In genomic region chr18:52334896-52335295, GRCh38 we compare ENCODE assay signal across 34 cellular contexts. TPM values are rescaled to one million over a fixed set of nuclear protein-coding genes. Genes with fewer than 3 reads are reported as not detected.
DNase-seq lines count a peak whose midpoint lies in the region; ATAC-seq, FAIRE-seq and TF ChIP-seq lines count a peak whose summit lies in the region.
"Had no signal": no experiment of that assay in that cellular context is flagged by ENCODE, and none has a peak within 500 bp of the region (broad histone marks: within the 10 kb centered on the region; RNA-seq: fewer than 3 reads in every experiment).

No MANE protein-coding gene starts in this region.

- H3K9me3 ChIP-seq in AG04450 (ENCODE audit: control insufficient read depth, insufficient read depth, low read length): peaks cover 2% of the 10 kb centered on the region; the same call in 1 of the 2 replicates
- H3K9me3 ChIP-seq: A549, sigmoid colon, SJSA1, uterus had no signal

- H3K4me1 Mint-ChIP-seq in glutamatergic neuron (ENCODE audit: low read depth, unreplicated experiment): no peaks in the 10 kb centered on the region
- H3K4me1 Mint-ChIP-seq: activated naive CD4-positive, alpha-beta T cell treated with anti-CD3 and anti-CD28 coated beads, Interleukin-2, amount 10 ng/mL, durations not matched to agents 7 days and 5 days; memory B cell had no signal

- DNase-seq in AG04450 (ENCODE audit: low read depth, low spot score) (peak; percentile 37), M059J (ENCODE audit: low read depth) (peak; percentile 11), bronchial epithelial cell (ENCODE audit: low read depth) (peak; percentile 58), kidney tubule cell (ENCODE audit: low spot score) (peak; percentile 61), G401 (ENCODE audit: low spot score) (no peak), glutamatergic neuron (no peak)
- no peak for DNase-seq in central memory CD4-positive, alpha-beta T cell
- DNase-seq: activated CD4-positive, alpha-beta T cell treated with anti-CD3 and anti-CD28 coated beads, Interleukin-2, amount 50 U/mL, for 4 hours; activated naive CD4-positive, alpha-beta T cell treated with anti-CD3 and anti-CD28 coated beads, Interleukin-2, amount 10 ng/mL, durations not matched to agents 7 days and 5 days; amygdala; DMS79; dorsolateral prefrontal cortex; foreskin melanocyte; GF-D8; left colon; NCI-H1436; NCI-H2107; NCI-H748 treated with DMSO at 0.1 percent for 48 hours; posterior cingulate gyrus; RPMI8226; sigmoid colon; uterus had no signal

- no peak for FAIRE-seq in bronchial epithelial cell (lab: Jason Lieb, UNC)
- FAIRE-seq: A549, GM18507 had no signal

- H3K4me3 Mint-ChIP-seq in glutamatergic neuron (ENCODE audit: unreplicated experiment): no peak overlapping the region
- H3K4me3 Mint-ChIP-seq: activated naive CD4-positive, alpha-beta T cell treated with anti-CD3 and anti-CD28 coated beads, Interleukin-2, amount 10 ng/mL, durations not matched to agents 7 days and 5 days; activated T-helper 1 cell treated with anti-CD3 and anti-CD28 coated beads, Interleukin-12 subunit alpha, Interleukin-12 subunit beta, Interleukin-2, Interleukin-4 antibody, amounts not matched to agents 30 ng/mL and 10 ng/mL and 1 ng/mL, durations not matched to agents 14 hours and 24 hours and 36 hours; memory B cell; stimulated activated naive CD8-positive, alpha-beta T cell treated with anti-CD3 and anti-CD28 coated beads, Interleukin-15, Interleukin-2, amounts not matched to agents 100 ng/mL and 50 ng/mL, for 24 hours had no signal

- no peaks in the 10 kb centered on the region for H3K9me3 Mint-ChIP-seq in glutamatergic neuron (ENCODE audit: unreplicated experiment)
- H3K9me3 Mint-ChIP-seq: activated naive CD4-positive, alpha-beta T cell treated with anti-CD3 and anti-CD28 coated beads, Interleukin-2, amount 10 ng/mL, durations not matched to agents 7 days and 5 days; stimulated activated naive CD8-positive, alpha-beta T cell treated with anti-CD3 and anti-CD28 coated beads, Interleukin-15, Interleukin-2, amounts not matched to agents 100 ng/mL and 50 ng/mL, for 24 hours had no signal

- H3K27me3 ChIP-seq in AG04450 (ENCODE audit: control insufficient read depth, insufficient read depth, low read length) (no peaks in the 10 kb centered on the region), bronchial epithelial cell (ENCODE audit: control insufficient read depth, insufficient read depth, low read length) (peaks cover 3% of the 10 kb centered on the region)
- H3K27me3 ChIP-seq: SJSA1 had no signal

- no peak overlapping the region for H3K27ac ChIP-seq in AG04450 (ENCODE audit: low read depth, low read length)
- H3K27ac ChIP-seq: A549, dorsolateral prefrontal cortex, hepatocyte, KMS-11, sigmoid colon, SJSA1, uterus had no signal

- POLR2A ChIA-PET in AG04450 (lab: Yijun Ruan, JAX): no interaction called here

- no peak for TF ChIP-seq CTCF in AG04450 (IDR thresholded peaks at IDR 0.05; ENCODE audit: low read depth, low read length)
- no peak for TF ChIP-seq CTCF in bronchial epithelial cell (IDR thresholded peaks at IDR 0.05; ENCODE audit: insufficient read depth, low read length, severe bottlenecking)
- TF ChIP-seq CTCF in glutamatergic neuron (IDR thresholded peaks at IDR 0.05; ENCODE audit: partially characterized antibody, unreplicated experiment): no peak

- no peak for ATAC-seq in HG03565 (IDR thresholded peaks at IDR 0.05; ENCODE audit: unreplicated experiment)
- ATAC-seq: A549, left colon had no signal

- H3K4me3 ChIP-seq in AG04450 (ENCODE audit: low read depth, low read length): no peak overlapping the region
- no peak overlapping the region for H3K4me3 ChIP-seq in bronchial epithelial cell (ENCODE audit: low read depth, low read length)
- H3K4me3 ChIP-seq: A549; BLaER1 treated with 17β-estradiol and CSF1 and Interleukin-3, amounts not matched to agents 10 nM and 100 nM; dorsolateral prefrontal cortex; hepatocyte; sigmoid colon; SJSA1; uterus had no signal

- no peaks in the 10 kb centered on the region for H3K36me3 Mint-ChIP-seq in glutamatergic neuron (ENCODE audit: unreplicated experiment)
- H3K36me3 Mint-ChIP-seq: activated naive CD4-positive, alpha-beta T cell treated with anti-CD3 and anti-CD28 coated beads, Interleukin-2, amount 10 ng/mL, durations not matched to agents 7 days and 5 days; memory B cell had no signal

- H3K27me3 Mint-ChIP-seq in glutamatergic neuron (ENCODE audit: unreplicated experiment): peaks cover 2% of the 10 kb centered on the region
- H3K27me3 Mint-ChIP-seq: activated naive CD4-positive, alpha-beta T cell treated with anti-CD3 and anti-CD28 coated beads, Interleukin-2, amount 10 ng/mL, durations not matched to agents 7 days and 5 days had no signal

- CTCF ChIA-PET in AG04450 (lab: Charles Lee): interaction anchor here (0.9 kb wide), 1 partner anchor 336 kb away, joined by 3 read pairs; no protein-coding TSS in a partner anchor

- in situ Hi-C loops in G401 (cut with HindIII; ENCODE audit: low sequenced_read_pairs): no loop called here

- no peak overlapping the region for H3K27ac Mint-ChIP-seq in glutamatergic neuron (ENCODE audit: unreplicated experiment)
- H3K27ac Mint-ChIP-seq: activated naive CD4-positive, alpha-beta T cell treated with anti-CD3 and anti-CD28 coated beads, Interleukin-2, amount 10 ng/mL, durations not matched to agents 7 days and 5 days; activated T-helper 1 cell treated with anti-CD3 and anti-CD28 coated beads, Interleukin-12 subunit alpha, Interleukin-12 subunit beta, Interleukin-2, Interleukin-4 antibody, amounts not matched to agents 30 ng/mL and 10 ng/mL and 1 ng/mL, durations not matched to agents 14 hours and 24 hours and 36 hours; memory B cell; stimulated activated naive CD8-positive, alpha-beta T cell treated with anti-CD3 and anti-CD28 coated beads, Interleukin-15, Interleukin-2, amounts not matched to agents 100 ng/mL and 50 ng/mL, for 24 hours had no signal

- no peaks in the 10 kb centered on the region for H3K36me3 ChIP-seq in bronchial epithelial cell (ENCODE audit: control insufficient read depth, insufficient read depth, low read length)
- H3K36me3 ChIP-seq: BLaER1 treated with 17β-estradiol and CSF1 and Interleukin-3, amounts not matched to agents 10 nM and 100 nM; sigmoid colon; SJSA1; uterus had no signal

RNA-seq across cellular contexts. Expression of gene DCC, which starts 5.1 kb away (rescaled TPM):
- polyA plus RNA-seq in AG04450 (2011; rRNA removed): 0.46 and 0.67 TPM in 2 replicates
- 1.1 and 1.8 TPM in 2 replicates for polyA minus RNA-seq in AG04450 (2011; rRNA and poly(A)+ RNA removed)
- 0.17 TPM in 1 of 2 replicates, not detected in the other for total RNA-seq in M059J (2014; rRNA removed; shearing (Covaris generic))
- not detected in 2 replicates for total RNA-seq in bronchial epithelial cell
- total RNA-seq in G401 (2014; rRNA removed; shearing (Covaris generic)): not detected in 2 replicates
- 5.6 TPM for total RNA-seq in glutamatergic neuron (ENCODE audit: unreplicated experiment)
- total RNA-seq: activated T-helper 1 cell treated with anti-CD3 and anti-CD28 coated beads, Interleukin-12 subunit alpha, Interleukin-12 subunit beta, Interleukin-2, Interleukin-4 antibody, amounts not matched to agents 30 ng/mL and 10 ng/mL and 1 ng/mL, durations not matched to agents 14 hours and 24 hours and 36 hours; myocyte; SJSA1; T-helper 1 cell treated with Interleukin-12 subunit alpha and Interleukin-12 subunit beta and Interleukin-4 antibody, amounts not matched to agents 30 ng/mL and 1 ng/mL, for 36 hours had no signal

Comparison
In these comparisons a context has a peak if more than half of its experiments do, and no peak if none do; other contexts are left out.
1. DNase-seq: peak in AG04450 (single experiment), M059J (single experiment), bronchial epithelial cell (single experiment) and kidney tubule cell (single experiment); none in G401 (single experiment), glutamatergic neuron (single experiment) and central memory CD4-positive, alpha-beta T cell (single experiment).